Comparison of ENCODE assay signal across 8 cellular contexts in genomic region chr10:46282460-46283216, GRCh38. TPM values are rescaled to one million over a fixed set of nuclear protein-coding genes. Genes with fewer than 3 reads are reported as not detected.
DNase-seq lines count a peak whose midpoint lies in the region; ATAC-seq, FAIRE-seq and TF ChIP-seq lines count a peak whose summit lies in the region.

No MANE protein-coding gene starts in this region.

- no peaks in the 10 kb centered on the region for H3K9me3 Mint-ChIP-seq in WTC11

- no peak overlapping the region for H3K9ac ChIP-seq in HUES64 (ENCODE audit: low read depth, low read length)

- H3K4me3 Mint-ChIP-seq in WTC11 = peak overlapping the region; percentile 83

- peaks cover 73% of the 10 kb centered on the region for H3K27me3 ChIP-seq in HUES64 (ENCODE audit: insufficient read depth, low read length)
- H3K27me3 ChIP-seq in small intestine (ENCODE audit: control insufficient read depth in 2 of 2, insufficient read depth in 2 of 2, low read length in 2 of 2) = no peaks in the 10 kb centered on the region

- CTCF ChIA-PET in WTC11 (lab: Charles Lee) = interaction anchor here (0.9 to 1.9 kb wide), 4 partner anchors 9 to 262 kb away, joined by 4 to 6 read pairs (median 5); no protein-coding TSS in a partner anchor

- no peak for TF ChIP-seq CTCF in WTC11 (IDR thresholded peaks at IDR 0.05)

- POLR2A ChIA-PET in WTC11 (lab: Charles Lee) = no interaction called here

- ATAC-seq in WTC11 = peak; percentile 72
- no peak for ATAC-seq in GM18861 (IDR thresholded peaks at IDR 0.05; ENCODE audit: unreplicated experiment)

- H3K4me3 ChIP-seq in HUES64 (ENCODE audit: low read length) (peak overlapping the region; percentile 63), small intestine (ENCODE audit: low read depth in 1 of 2, low read length in 2 of 2) (peak overlapping the region in 1 of 2 donors; percentile 64)

- WGBS in HUES64 = 2% methylated on average over 53 of the region's 58 CpGs
- 1 to 2% (median 2%) methylated on average over 30 to 58 of the region's 58 CpGs for WGBS in small intestine, 3 donors

- H3K9me3 ChIP-seq in HUES64 (ENCODE audit: insufficient read depth, low read depth, low read length) = no peaks in the 10 kb centered on the region
- no peaks in the 10 kb centered on the region for H3K9me3 ChIP-seq in small intestine (ENCODE audit: control insufficient read depth, low read depth)

- H3K36me3 ChIP-seq in HUES64 (ENCODE audit: insufficient read depth, low read length) (no peaks in the 10 kb centered on the region), small intestine (ENCODE audit: control insufficient read depth in 2 of 2, insufficient read depth in 2 of 2, low read length in 2 of 2) (no peaks in the 10 kb centered on the region)

- peaks cover 16% of the 10 kb centered on the region for H3K4me1 Mint-ChIP-seq in WTC11

- DNase-seq in GM04504 (ENCODE audit: low read depth) (peak; percentile 39), WTC11 (ENCODE audit: low spot score) (peak; percentile 59), inferior parietal cortex (ENCODE audit: extremely low spot score) (peak; percentile 70), small intestine (peak; percentile 87), SKM-1 treated with dmso at 0.1 percent for 144 hours (lab: John Stamatoyannopoulos, UW; ENCODE audit: unreplicated experiment) (no peak)
- peak; percentile 66 for DNase-seq in central memory CD4-positive, alpha-beta T cell

- H3K36me3 Mint-ChIP-seq in WTC11 = no peaks in the 10 kb centered on the region

- no peak for FAIRE-seq in small intestine (lab: Jason Lieb, UNC)

- H3K27ac Mint-ChIP-seq in WTC11 = no peak overlapping the region

- no peaks in the 10 kb centered on the region for H3K4me1 ChIP-seq in HUES64 (ENCODE audit: insufficient read depth, low read length)
- no peaks in the 10 kb centered on the region for H3K4me1 ChIP-seq in small intestine (ENCODE audit: control insufficient read depth in 2 of 2, insufficient read depth in 1 of 2, low read depth in 1 of 2, low read length in 1 of 2)

- H3K27me3 Mint-ChIP-seq in WTC11 (ENCODE audit: low read depth) = peaks cover 60% of the 10 kb centered on the region

- H3K27ac ChIP-seq in HUES64 (ENCODE audit: low read depth, low read length) = no peak overlapping the region
- no peak overlapping the region for H3K27ac ChIP-seq in small intestine (ENCODE audit: low read depth in 1 of 2, low read length in 1 of 2)

TF ChIP-seq in WTC11, 78 proteins besides CTCF, POLR2A, EP300 and RAD21:
- no peak for TF ChIP-seq NFYB (CRISPR knock-in tag; conservative IDR thresholded peaks at IDR 0.05; ENCODE audit: low read depth)
- TF ChIP-seq HMGXB4 (CRISPR knock-in tag; IDR thresholded peaks at IDR 0.05) = 0 out of 2 replicates have a peak, but pooled peaks have one; percentile 37
- 0 out of 2 replicates have a peak, but pooled peaks have one; percentile 28 for TF ChIP-seq SP1 (CRISPR knock-in tag; conservative IDR thresholded peaks at IDR 0.05)
- no peak for TF ChIP-seq ZNF532 (CRISPR knock-in tag; IDR thresholded peaks at IDR 0.05; ENCODE audit: borderline replicate concordance)
- TF ChIP-seq NR1H2 (CRISPR knock-in tag; IDR thresholded peaks at IDR 0.05) = no peak
- TF ChIP-seq ERG (CRISPR knock-in tag; IDR thresholded peaks at IDR 0.05) = no peak
- peak; percentile 41; the same call in 1 of the 2 replicates for TF ChIP-seq FOXP1 (CRISPR knock-in tag; IDR thresholded peaks at IDR 0.05; ENCODE audit: borderline replicate concordance)

RNA-seq across cellular contexts. Expression of gene ANTXRL, which starts 4.2 kb away (rescaled TPM):
- not detected for polyA plus RNA-seq in HUES64 (2013, experiment 1 of 2)
- not detected for polyA plus RNA-seq in HUES64 (2013, experiment 2 of 2)
- not detected in 3 replicates for total RNA-seq in WTC11 (2021)
- polyA plus RNA-seq in small intestine = under 1 TPM in 1 of 3 donors, not detected in 2; 0.01 TPM
